ENCODE assay signal across 43 cellular contexts in the genomic region with DNA sequence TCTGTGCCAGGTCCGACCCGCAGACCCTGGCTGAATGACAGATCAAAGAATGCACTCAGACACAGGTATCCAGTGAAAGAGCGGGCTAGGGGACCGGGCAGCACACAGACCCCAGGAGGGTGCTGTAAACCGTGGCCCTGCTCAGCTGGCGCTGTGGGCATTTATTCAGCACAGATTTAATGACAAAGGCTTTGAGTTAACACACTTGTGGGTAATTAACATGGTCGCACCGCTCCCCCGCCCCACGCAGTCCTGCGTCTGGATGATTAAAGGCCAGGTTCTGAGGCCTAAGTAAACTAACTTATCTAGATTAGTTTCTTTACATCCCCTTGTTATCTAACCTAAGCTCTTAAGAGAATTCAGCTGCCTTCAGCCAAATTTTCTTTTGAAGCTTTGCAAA. TPM values are rescaled to one million over a fixed set of nuclear protein-coding genes. Genes with fewer than 3 reads are reported as not detected.
"Had no signal": no experiment of that assay in that cellular context is flagged by ENCODE, and none has a peak within 500 bp of the region (broad histone marks: within the 10 kb centered on the region; RNA-seq: fewer than 3 reads in every experiment).

No MANE protein-coding gene starts in this region.

- ATAC-seq: activated naive CD4-positive, alpha-beta T cell treated with anti-CD3 and anti-CD28 coated beads, Interleukin-2, amount 50 U/mL, for 72 hours; activated naive CD8-positive, alpha-beta T cell treated with anti-CD3 and anti-CD28 coated beads, Interleukin-2, amount 50 U/mL, for 24 hours; activated T-cell treated with anti-CD3 and anti-CD28 coated beads, Interleukin-2, amount 50 U/mL, for 72 hours; activated T-helper 17 cell treated with anti-CD3 and anti-CD28 coated beads, Interleukin-2, amount 50 U/mL, for 72 hours; body of pancreas had no signal

- DNase-seq: activated effector memory CD4-positive, alpha-beta T cell treated with anti-CD3 and anti-CD28 coated beads, Interleukin-2, amount 50 U/mL, for 16 hours; activated effector memory CD4-positive, alpha-beta T cell treated with Interleukin-2 at 50 U/mL for 16 hours; activated gamma-delta T cell; activated gamma-delta T cell treated with Interleukin-2 at 50 U/mL for 16 hours; activated naive CD4-positive, alpha-beta T cell; activated naive CD4-positive, alpha-beta T cell treated with anti-CD3 and anti-CD28 coated beads for 36 hours; activated naive CD4-positive, alpha-beta T cell treated with anti-CD3 and anti-CD28 coated beads, Interleukin-2, amount 10 ng/mL, durations not matched to agents 7 days and 5 days; activated naive CD4-positive, alpha-beta T cell treated with anti-CD3 and anti-CD28 coated beads, Interleukin-2, amount 50 U/mL, for 16 hours; activated naive CD4-positive, alpha-beta T cell treated with Interleukin-2 at 50 U/mL for 16 hours; activated naive CD8-positive, alpha-beta T cell treated with anti-CD3 and anti-CD28 coated beads for 36 hours; activated naive CD8-positive, alpha-beta T cell treated with anti-CD3 and anti-CD28 coated beads, Interleukin-2, amount 10 ng/mL, durations not matched to agents 7 days and 5 days; activated naive CD8-positive, alpha-beta T cell treated with anti-CD3 and anti-CD28 coated beads, Interleukin-2, amount 50 U/mL, for 24 hours; activated T-cell treated with anti-CD3 and anti-CD28 coated beads, Interleukin-2, amount 50 U/mL, for 48 hours; activated T-cell treated with anti-CD3 and anti-CD28 coated beads, Interleukin-2, amount 50 U/mL, for 72 hours; adrenal gland; amniotic stem cell; amygdala; anterior cingulate cortex; aorta; body of pancreas; brain microvascular endothelial cell; caudate nucleus; central memory CD4-positive, alpha-beta T cell; cerebellar nuclear complex; colonic mucosa had no signal

- H3K36me3 Mint-ChIP-seq: activated naive CD4-positive, alpha-beta T cell treated with anti-CD3 and anti-CD28 coated beads, Interleukin-2, amount 10 ng/mL, durations not matched to agents 7 days and 5 days had no signal

- H3K36me3 ChIP-seq: adrenal gland, ascending aorta, brain microvascular endothelial cell, breast epithelium, cardiac muscle cell, colonic mucosa had no signal

- H3K27me3 ChIP-seq: adrenal gland, ascending aorta, body of pancreas, breast epithelium, cardiac muscle cell had no signal

- H3K9me3 ChIP-seq: adrenal gland, ascending aorta, body of pancreas, breast epithelium, colonic mucosa had no signal

- FAIRE-seq: astrocyte, bronchial epithelial cell, colon had no signal

- H3K27ac Mint-ChIP-seq: activated naive CD4-positive, alpha-beta T cell treated with anti-CD3 and anti-CD28 coated beads for 36 hours; activated naive CD4-positive, alpha-beta T cell treated with anti-CD3 and anti-CD28 coated beads, Interleukin-2, amount 10 ng/mL, durations not matched to agents 7 days and 5 days; activated naive CD4-positive, alpha-beta T cell treated with anti-CD3 and anti-CD28 coated beads, Interleukin-2, amount 50 U/mL, for 24 hours; activated naive CD4-positive, alpha-beta T cell treated with anti-CD3 and anti-CD28 coated beads, Interleukin-2, amount 50 U/mL, for 72 hours; activated naive CD8-positive, alpha-beta T cell; activated naive CD8-positive, alpha-beta T cell treated with anti-CD3 and anti-CD28 coated beads for 36 hours; activated naive CD8-positive, alpha-beta T cell treated with anti-CD3 and anti-CD28 coated beads, Interleukin-2, amount 10 ng/mL, durations not matched to agents 7 days and 5 days; activated naive CD8-positive, alpha-beta T cell treated with anti-CD3 and anti-CD28 coated beads, Interleukin-2, amount 50 U/mL, for 24 hours; activated T-cell treated with anti-CD3 and anti-CD28 coated beads, Interleukin-2, amount 50 U/mL, for 72 hours; activated T-helper 1 cell treated with anti-CD3 and anti-CD28 coated beads, Interleukin-12 subunit alpha, Interleukin-12 subunit beta, Interleukin-2, Interleukin-4 antibody, amounts not matched to agents 30 ng/mL and 10 ng/mL and 1 ng/mL, durations not matched to agents 14 hours and 24 hours and 36 hours; activated T-helper 17 cell treated with anti-CD3 and anti-CD28 coated beads, Interleukin-2, amount 50 U/mL, for 72 hours; activated T-helper 2 cell treated with anti-CD3 and anti-CD28 coated beads, Interferon-gamma antibody, Interleukin-2, Interleukin-4, amounts not matched to agents 10 μg/mL and 5 μg/mL and 100 μg/mL, durations not matched to agents 14 hours and 24 hours and 36 hours; brain had no signal

- H3K4me3 ChIP-seq: adrenal gland, ascending aorta, body of pancreas, breast epithelium, cardiac muscle cell, colonic mucosa had no signal

- H3K9me3 Mint-ChIP-seq: activated naive CD4-positive, alpha-beta T cell treated with anti-CD3 and anti-CD28 coated beads for 36 hours; activated naive CD4-positive, alpha-beta T cell treated with anti-CD3 and anti-CD28 coated beads, Interleukin-2, amount 10 ng/mL, durations not matched to agents 7 days and 5 days; activated naive CD8-positive, alpha-beta T cell treated with anti-CD3 and anti-CD28 coated beads, Interleukin-2, amount 10 ng/mL, durations not matched to agents 7 days and 5 days; activated naive CD8-positive, alpha-beta T cell treated with anti-CD3 and anti-CD28 coated beads, Interleukin-2, amount 50 U/mL, for 24 hours; activated T-cell treated with anti-CD3 and anti-CD28 coated beads, Interleukin-2, amount 50 U/mL, for 72 hours; activated T-helper 1 cell treated with anti-CD3 and anti-CD28 coated beads, Interleukin-12 subunit alpha, Interleukin-12 subunit beta, Interleukin-2, Interleukin-4 antibody, amounts not matched to agents 30 ng/mL and 10 ng/mL and 1 ng/mL, durations not matched to agents 14 hours and 24 hours and 36 hours; activated T-helper 17 cell treated with anti-CD3 and anti-CD28 coated beads, Interleukin-2, amount 50 U/mL, for 72 hours; activated T-helper 2 cell treated with anti-CD3 and anti-CD28 coated beads, Interferon-gamma antibody, Interleukin-2, Interleukin-4, amounts not matched to agents 10 μg/mL and 5 μg/mL and 100 μg/mL, durations not matched to agents 14 hours and 24 hours and 36 hours; central memory CD8-positive, alpha-beta T cell had no signal

- H3K4me3 Mint-ChIP-seq: activated naive CD4-positive, alpha-beta T cell treated with anti-CD3 and anti-CD28 coated beads for 36 hours; activated naive CD4-positive, alpha-beta T cell treated with anti-CD3 and anti-CD28 coated beads, Interleukin-2, amount 10 ng/mL, durations not matched to agents 7 days and 5 days; activated naive CD4-positive, alpha-beta T cell treated with anti-CD3 and anti-CD28 coated beads, Interleukin-2, amount 50 U/mL, for 24 hours; activated naive CD8-positive, alpha-beta T cell; activated naive CD8-positive, alpha-beta T cell treated with anti-CD3 and anti-CD28 coated beads for 36 hours; activated naive CD8-positive, alpha-beta T cell treated with anti-CD3 and anti-CD28 coated beads, Interleukin-2, amount 10 ng/mL, durations not matched to agents 7 days and 5 days; activated naive CD8-positive, alpha-beta T cell treated with anti-CD3 and anti-CD28 coated beads, Interleukin-2, amount 50 U/mL, for 24 hours; activated T-cell treated with anti-CD3 and anti-CD28 coated beads, Interleukin-2, amount 50 U/mL, for 72 hours; activated T-helper 1 cell treated with anti-CD3 and anti-CD28 coated beads, Interleukin-12 subunit alpha, Interleukin-12 subunit beta, Interleukin-2, Interleukin-4 antibody, amounts not matched to agents 30 ng/mL and 10 ng/mL and 1 ng/mL, durations not matched to agents 14 hours and 24 hours and 36 hours; activated T-helper 17 cell treated with anti-CD3 and anti-CD28 coated beads, Interleukin-2, amount 50 U/mL, for 72 hours; central memory CD8-positive, alpha-beta T cell had no signal

- H3K27ac ChIP-seq: adrenal gland, ascending aorta, body of pancreas, brain microvascular endothelial cell, breast epithelium, cardiac muscle cell, colonic mucosa had no signal

- H3K4me1 ChIP-seq: breast epithelium, colonic mucosa had no signal

RNA-seq across cellular contexts. Expression of gene MAK, which starts 3.5 kb away (rescaled TPM):
- total RNA-seq: activated naive CD8-positive, alpha-beta T cell treated with anti-CD3 and anti-CD28 coated beads, Interleukin-2, amount 10 ng/mL, durations not matched to agents 7 days and 5 days; ascending aorta; bronchial epithelial cell; chondrocyte; colonic mucosa had no signal

RNA-seq across cellular contexts. Expression of gene GCM2, which starts 47.0 kb away (rescaled TPM):
- total RNA-seq: activated naive CD4-positive, alpha-beta T cell treated with anti-CD3 and anti-CD28 coated beads for 36 hours; activated naive CD4-positive, alpha-beta T cell treated with anti-CD3 and anti-CD28 coated beads, Interleukin-2, amount 50 U/mL, for 72 hours; activated naive CD8-positive, alpha-beta T cell treated with anti-CD3 and anti-CD28 coated beads for 36 hours; activated naive CD8-positive, alpha-beta T cell treated with anti-CD3 and anti-CD28 coated beads, Interleukin-2, amount 10 ng/mL, durations not matched to agents 7 days and 5 days; activated T-cell treated with anti-CD3 and anti-CD28 coated beads, Interleukin-2, amount 50 U/mL, for 72 hours; activated T-helper 1 cell treated with anti-CD3 and anti-CD28 coated beads, Interleukin-12 subunit alpha, Interleukin-12 subunit beta, Interleukin-2, Interleukin-4 antibody, amounts not matched to agents 30 ng/mL and 10 ng/mL and 1 ng/mL, durations not matched to agents 14 hours and 24 hours and 36 hours; activated T-helper 17 cell treated with anti-CD3 and anti-CD28 coated beads, Interleukin-2, amount 50 U/mL, for 72 hours; activated T-helper 2 cell treated with anti-CD3 and anti-CD28 coated beads, Interferon-gamma antibody, Interleukin-2, Interleukin-4, amounts not matched to agents 10 μg/mL and 5 μg/mL and 100 μg/mL, durations not matched to agents 14 hours and 24 hours and 36 hours; adrenal gland; aorta; ascending aorta; astrocyte; body of pancreas; breast epithelium; bronchial epithelial cell; cardiac muscle cell; cardiac septum; cerebellum; chondrocyte; colonic mucosa had no signal
- polyA plus RNA-seq: adipose tissue, adrenal gland, aorta, cardiac muscle cell had no signal

RNA-seq across cellular contexts. Expression of gene SYCP2L, which starts 52.0 kb away (rescaled TPM):
- total RNA-seq: activated naive CD4-positive, alpha-beta T cell treated with anti-CD3 and anti-CD28 coated beads for 36 hours; activated naive CD8-positive, alpha-beta T cell treated with anti-CD3 and anti-CD28 coated beads for 36 hours; activated T-helper 1 cell treated with anti-CD3 and anti-CD28 coated beads, Interleukin-12 subunit alpha, Interleukin-12 subunit beta, Interleukin-2, Interleukin-4 antibody, amounts not matched to agents 30 ng/mL and 10 ng/mL and 1 ng/mL, durations not matched to agents 14 hours and 24 hours and 36 hours had no signal
